1 cellular context compared by ENCODE assay signal in the genomic region with DNA sequence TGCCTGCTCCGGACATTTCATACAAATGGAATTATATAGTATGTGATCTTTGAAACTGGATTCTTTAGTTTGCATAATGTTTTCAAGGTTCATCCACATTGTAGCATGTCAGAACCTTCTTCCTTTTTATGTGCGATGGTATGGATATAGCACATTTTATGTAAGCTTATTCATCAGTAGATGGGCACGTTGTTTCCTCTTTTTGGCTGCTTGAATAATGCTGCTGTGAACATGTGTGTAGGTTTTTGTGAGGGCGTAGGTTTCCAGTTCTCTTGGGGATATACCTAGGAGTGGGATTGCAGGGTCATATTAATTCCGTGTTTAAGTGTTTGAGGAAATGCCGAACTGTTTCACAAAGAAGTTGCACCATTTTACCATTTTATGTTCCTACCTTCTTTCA.
TF ChIP-seq lines count a peak whose summit lies in the region.

No MANE protein-coding gene starts in this region.

TF ChIP-seq in GM12878, 131 proteins besides CTCF, POLR2A, EP300 and RAD21 (continued from another document):
- TF ChIP-seq, protein P1, sequence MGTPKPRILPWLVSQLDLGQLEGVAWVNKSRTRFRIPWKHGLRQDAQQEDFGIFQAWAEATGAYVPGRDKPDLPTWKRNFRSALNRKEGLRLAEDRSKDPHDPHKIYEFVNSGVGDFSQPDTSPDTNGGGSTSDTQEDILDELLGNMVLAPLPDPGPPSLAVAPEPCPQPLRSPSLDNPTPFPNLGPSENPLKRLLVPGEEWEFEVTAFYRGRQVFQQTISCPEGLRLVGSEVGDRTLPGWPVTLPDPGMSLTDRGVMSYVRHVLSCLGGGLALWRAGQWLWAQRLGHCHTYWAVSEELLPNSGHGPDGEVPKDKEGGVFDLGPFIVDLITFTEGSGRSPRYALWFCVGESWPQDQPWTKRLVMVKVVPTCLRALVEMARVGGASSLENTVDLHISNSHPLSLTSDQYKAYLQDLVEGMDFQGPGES (IDR thresholded peaks at IDR 0.05): no peak
- no peak for TF ChIP-seq LARP7 (IDR thresholded peaks at IDR 0.05)
- TF ChIP-seq, protein P2, sequence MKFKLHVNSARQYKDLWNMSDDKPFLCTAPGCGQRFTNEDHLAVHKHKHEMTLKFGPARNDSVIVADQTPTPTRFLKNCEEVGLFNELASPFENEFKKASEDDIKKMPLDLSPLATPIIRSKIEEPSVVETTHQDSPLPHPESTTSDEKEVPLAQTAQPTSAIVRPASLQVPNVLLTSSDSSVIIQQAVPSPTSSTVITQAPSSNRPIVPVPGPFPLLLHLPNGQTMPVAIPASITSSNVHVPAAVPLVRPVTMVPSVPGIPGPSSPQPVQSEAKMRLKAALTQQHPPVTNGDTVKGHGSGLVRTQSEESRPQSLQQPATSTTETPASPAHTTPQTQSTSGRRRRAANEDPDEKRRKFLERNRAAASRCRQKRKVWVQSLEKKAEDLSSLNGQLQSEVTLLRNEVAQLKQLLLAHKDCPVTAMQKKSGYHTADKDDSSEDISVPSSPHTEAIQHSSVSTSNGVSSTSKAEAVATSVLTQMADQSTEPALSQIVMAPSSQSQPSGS (IDR thresholded peaks at IDR 0.05; ENCODE audit: low read length): no peak
- TF ChIP-seq, protein P3, sequence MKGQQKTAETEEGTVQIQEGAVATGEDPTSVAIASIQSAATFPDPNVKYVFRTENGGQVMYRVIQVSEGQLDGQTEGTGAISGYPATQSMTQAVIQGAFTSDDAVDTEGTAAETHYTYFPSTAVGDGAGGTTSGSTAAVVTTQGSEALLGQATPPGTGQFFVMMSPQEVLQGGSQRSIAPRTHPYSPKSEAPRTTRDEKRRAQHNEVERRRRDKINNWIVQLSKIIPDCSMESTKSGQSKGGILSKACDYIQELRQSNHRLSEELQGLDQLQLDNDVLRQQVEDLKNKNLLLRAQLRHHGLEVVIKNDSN (IDR thresholded peaks at IDR 0.05; ENCODE audit: borderline replicate concordance, extremely low read length, insufficient read depth, low read depth, low read length): no peak
- no peak for TF ChIP-seq TCF3 (IDR thresholded peaks at IDR 0.05; ENCODE audit: borderline replicate concordance, insufficient read depth, low read depth, low read length)
- TF ChIP-seq, protein P4, sequence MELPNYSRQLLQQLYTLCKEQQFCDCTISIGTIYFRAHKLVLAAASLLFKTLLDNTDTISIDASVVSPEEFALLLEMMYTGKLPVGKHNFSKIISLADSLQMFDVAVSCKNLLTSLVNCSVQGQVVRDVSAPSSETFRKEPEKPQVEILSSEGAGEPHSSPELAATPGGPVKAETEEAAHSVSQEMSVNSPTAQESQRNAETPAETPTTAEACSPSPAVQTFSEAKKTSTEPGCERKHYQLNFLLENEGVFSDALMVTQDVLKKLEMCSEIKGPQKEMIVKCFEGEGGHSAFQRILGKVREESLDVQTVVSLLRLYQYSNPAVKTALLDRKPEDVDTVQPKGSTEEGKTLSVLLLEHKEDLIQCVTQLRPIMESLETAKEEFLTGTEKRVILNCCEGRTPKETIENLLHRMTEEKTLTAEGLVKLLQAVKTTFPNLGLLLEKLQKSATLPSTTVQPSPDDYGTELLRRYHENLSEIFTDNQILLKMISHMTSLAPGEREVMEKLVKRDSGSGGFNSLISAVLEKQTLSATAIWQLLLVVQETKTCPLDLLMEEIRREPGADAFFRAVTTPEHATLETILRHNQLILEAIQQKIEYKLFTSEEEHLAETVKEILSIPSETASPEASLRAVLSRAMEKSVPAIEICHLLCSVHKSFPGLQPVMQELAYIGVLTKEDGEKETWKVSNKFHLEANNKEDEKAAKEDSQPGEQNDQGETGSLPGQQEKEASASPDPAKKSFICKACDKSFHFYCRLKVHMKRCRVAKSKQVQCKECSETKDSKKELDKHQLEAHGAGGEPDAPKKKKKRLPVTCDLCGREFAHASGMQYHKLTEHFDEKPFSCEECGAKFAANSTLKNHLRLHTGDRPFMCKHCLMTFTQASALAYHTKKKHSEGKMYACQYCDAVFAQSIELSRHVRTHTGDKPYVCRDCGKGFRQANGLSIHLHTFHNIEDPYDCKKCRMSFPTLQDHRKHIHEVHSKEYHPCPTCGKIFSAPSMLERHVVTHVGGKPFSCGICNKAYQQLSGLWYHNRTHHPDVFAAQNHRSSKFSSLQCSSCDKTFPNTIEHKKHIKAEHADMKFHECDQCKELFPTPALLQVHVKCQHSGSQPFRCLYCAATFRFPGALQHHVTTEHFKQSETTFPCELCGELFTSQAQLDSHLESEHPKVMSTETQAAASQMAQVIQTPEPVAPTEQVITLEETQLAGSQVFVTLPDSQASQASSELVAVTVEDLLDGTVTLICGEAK (IDR thresholded peaks at IDR 0.05; ENCODE audit: borderline replicate concordance): no peak
- TF ChIP-seq, protein P5, sequence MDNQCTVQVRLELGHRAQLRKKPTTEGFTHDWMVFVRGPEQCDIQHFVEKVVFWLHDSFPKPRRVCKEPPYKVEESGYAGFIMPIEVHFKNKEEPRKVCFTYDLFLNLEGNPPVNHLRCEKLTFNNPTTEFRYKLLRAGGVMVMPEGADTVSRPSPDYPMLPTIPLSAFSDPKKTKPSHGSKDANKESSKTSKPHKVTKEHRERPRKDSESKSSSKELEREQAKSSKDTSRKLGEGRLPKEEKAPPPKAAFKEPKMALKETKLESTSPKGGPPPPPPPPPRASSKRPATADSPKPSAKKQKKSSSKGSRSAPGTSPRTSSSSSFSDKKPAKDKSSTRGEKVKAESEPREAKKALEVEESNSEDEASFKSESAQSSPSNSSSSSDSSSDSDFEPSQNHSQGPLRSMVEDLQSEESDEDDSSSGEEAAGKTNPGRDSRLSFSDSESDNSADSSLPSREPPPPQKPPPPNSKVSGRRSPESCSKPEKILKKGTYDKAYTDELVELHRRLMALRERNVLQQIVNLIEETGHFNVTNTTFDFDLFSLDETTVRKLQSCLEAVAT (IDR thresholded peaks at IDR 0.05): no peak
- TF ChIP-seq, protein P6, sequence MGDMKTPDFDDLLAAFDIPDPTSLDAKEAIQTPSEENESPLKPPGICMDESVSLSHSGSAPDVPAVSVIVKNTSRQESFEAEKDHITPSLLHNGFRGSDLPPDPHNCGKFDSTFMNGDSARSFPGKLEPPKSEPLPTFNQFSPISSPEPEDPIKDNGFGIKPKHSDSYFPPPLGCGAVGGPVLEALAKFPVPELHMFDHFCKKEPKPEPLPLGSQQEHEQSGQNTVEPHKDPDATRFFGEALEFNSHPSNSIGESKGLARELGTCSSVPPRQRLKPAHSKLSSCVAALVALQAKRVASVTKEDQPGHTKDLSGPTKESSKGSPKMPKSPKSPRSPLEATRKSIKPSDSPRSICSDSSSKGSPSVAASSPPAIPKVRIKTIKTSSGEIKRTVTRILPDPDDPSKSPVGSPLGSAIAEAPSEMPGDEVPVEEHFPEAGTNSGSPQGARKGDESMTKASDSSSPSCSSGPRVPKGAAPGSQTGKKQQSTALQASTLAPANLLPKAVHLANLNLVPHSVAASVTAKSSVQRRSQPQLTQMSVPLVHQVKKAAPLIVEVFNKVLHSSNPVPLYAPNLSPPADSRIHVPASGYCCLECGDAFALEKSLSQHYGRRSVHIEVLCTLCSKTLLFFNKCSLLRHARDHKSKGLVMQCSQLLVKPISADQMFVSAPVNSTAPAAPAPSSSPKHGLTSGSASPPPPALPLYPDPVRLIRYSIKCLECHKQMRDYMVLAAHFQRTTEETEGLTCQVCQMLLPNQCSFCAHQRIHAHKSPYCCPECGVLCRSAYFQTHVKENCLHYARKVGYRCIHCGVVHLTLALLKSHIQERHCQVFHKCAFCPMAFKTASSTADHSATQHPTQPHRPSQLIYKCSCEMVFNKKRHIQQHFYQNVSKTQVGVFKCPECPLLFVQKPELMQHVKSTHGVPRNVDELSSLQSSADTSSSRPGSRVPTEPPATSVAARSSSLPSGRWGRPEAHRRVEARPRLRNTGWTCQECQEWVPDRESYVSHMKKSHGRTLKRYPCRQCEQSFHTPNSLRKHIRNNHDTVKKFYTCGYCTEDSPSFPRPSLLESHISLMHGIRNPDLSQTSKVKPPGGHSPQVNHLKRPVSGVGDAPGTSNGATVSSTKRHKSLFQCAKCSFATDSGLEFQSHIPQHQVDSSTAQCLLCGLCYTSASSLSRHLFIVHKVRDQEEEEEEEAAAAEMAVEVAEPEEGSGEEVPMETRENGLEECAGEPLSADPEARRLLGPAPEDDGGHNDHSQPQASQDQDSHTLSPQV (IDR thresholded peaks at IDR 0.05): no peak
- TF ChIP-seq CHD2 (IDR thresholded peaks at IDR 0.05; ENCODE audit: borderline replicate concordance, low read depth, low read length): no peak
- TF ChIP-seq CEBPB (IDR thresholded peaks at IDR 0.05; ENCODE audit: borderline replicate concordance in 1 of 2, low read depth in 2 of 2, low read length in 2 of 2): no peak
TF ChIP-seq in GM12878: peak in this region for 0.
